Comparison of ENCODE assay signal across 9 cellular contexts in the genomic region with DNA sequence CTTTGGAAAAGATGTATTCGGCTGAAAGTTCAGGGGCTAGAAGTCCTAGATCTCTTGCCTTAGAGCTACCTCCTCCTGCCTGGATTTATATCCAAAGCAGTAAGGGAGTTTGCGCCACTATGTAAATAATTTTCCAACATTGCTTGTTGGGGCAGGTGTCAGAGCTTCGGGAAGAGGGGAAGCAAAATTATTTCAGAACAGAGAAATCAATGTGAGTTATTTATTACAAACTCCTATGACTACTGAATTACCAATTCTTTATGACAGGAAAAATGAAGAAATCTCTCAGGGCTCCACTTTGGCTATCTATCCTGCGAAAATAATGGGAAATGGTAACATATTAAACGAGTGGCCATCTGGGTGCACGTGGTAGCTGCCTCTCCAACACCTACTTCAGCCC. TPM values are rescaled to one million over a fixed set of nuclear protein-coding genes. Genes with fewer than 3 reads are reported as not detected.
"Had no signal": no experiment of that assay in that cellular context is flagged by ENCODE, and none has a peak within 500 bp of the region (broad histone marks: within the 10 kb centered on the region; RNA-seq: fewer than 3 reads in every experiment).

Gene CRP (minus strand): TSS at position 61 of the 400 bp plus-strand sequence. CDS start 104 bp downstream, outside the sequence.

- H3K27ac Mint-ChIP-seq: GM23338, H9 had no signal

- H2AFZ ChIP-seq: GM23338 had no signal

- H3K4me3 ChIP-seq: GM23338, K562 had no signal

- H3K4me1 Mint-ChIP-seq: GM23338, H9 had no signal

- DNase-seq: H9, HCEC 1CT, IMR-90 had no signal

- H3K4me3 Mint-ChIP-seq: GM23338, H9 had no signal

- H3K27ac ChIP-seq: HL-60 had no signal

- H3K4me2 ChIP-seq: GM23338 had no signal

- FAIRE-seq: H1, H54, K562 had no signal

- ATAC-seq: GM23338, K562 had no signal

RNA-seq across cellular contexts. Expression of gene CRP, which starts in this region (rescaled TPM):
- total RNA-seq: GM23338, H1, H9, HT1080, IMR-90 had no signal
- polyA plus RNA-seq: GM23338, H1, IMR-90, K562 had no signal
